ENCODE assay signal across 8 cellular contexts in genomic region chr6:51976374-51976773, GRCh38.
"Had no signal": no experiment of that assay in that cellular context is flagged by ENCODE, and none has a peak within 500 bp of the region (broad histone marks: within the 10 kb centered on the region; RNA-seq: fewer than 3 reads in every experiment).

No MANE protein-coding gene starts in this region.

- H2AFZ ChIP-seq: GM23338 had no signal

- H3K4me3 ChIP-seq: GM23338, HAP-1 had no signal

- H3K9ac ChIP-seq: KMS-11 had no signal

- ATAC-seq: GM23338, HCT116 had no signal

- H3K4me2 ChIP-seq: GM23338, KMS-11 had no signal

- H3K27ac ChIP-seq: HL-60, KMS-11 had no signal

- H3K36me3 ChIP-seq: HAP-1 had no signal

- DNase-seq: H7, HFFc6, KBM-7 had no signal

- H3K4me1 ChIP-seq: HAP-1 had no signal

- H3K9me3 ChIP-seq: HAP-1 had no signal
